Comparison of ENCODE assay signal across 16 cellular contexts in genomic region chr3:56761023-56761422, GRCh38.
"Had no signal": no experiment of that assay in that cellular context is flagged by ENCODE, and none has a peak within 500 bp of the region (broad histone marks: within the 10 kb centered on the region; RNA-seq: fewer than 3 reads in every experiment).

No MANE protein-coding gene starts in this region.

- H3K4me3 Mint-ChIP-seq: activated CD4-positive, alpha-beta T cell treated with anti-CD3 and anti-CD28 coated beads, Interleukin-2, amount 10 ng/mL, durations not matched to agents 24 days and 14 days; dendritic cell treated with granulocyte-macrophage colony-stimulating factor and Interleukin-4, amounts not matched to agents 40 ng/mL and 50 ng/mL, for 4 days; neural progenitor cell had no signal

- H3K36me3 ChIP-seq: brain microvascular endothelial cell, gastrocnemius medialis, neural progenitor cell, ovary, right lobe of liver, spleen, tibial artery had no signal

- H3K4me3 ChIP-seq: gastrocnemius medialis, heart left ventricle, neural progenitor cell, ovary, right lobe of liver, spleen, tibial artery had no signal

- H3K27me3 ChIP-seq: brain microvascular endothelial cell, gastrocnemius medialis, heart left ventricle, neural progenitor cell, ovary, right lobe of liver, spleen, tibial artery had no signal

- H3K27ac Mint-ChIP-seq: activated CD4-positive, alpha-beta T cell treated with anti-CD3 and anti-CD28 coated beads, Interleukin-2, amount 10 ng/mL, durations not matched to agents 24 days and 14 days; dendritic cell treated with granulocyte-macrophage colony-stimulating factor and Interleukin-4, amounts not matched to agents 40 ng/mL and 50 ng/mL, for 4 days; neural progenitor cell had no signal

- H3K9me3 ChIP-seq: gastrocnemius medialis, heart left ventricle, ovary, right lobe of liver, spleen, tibial artery had no signal

- H3K36me3 Mint-ChIP-seq: neural progenitor cell had no signal

- DNase-seq: activated CD4-positive, alpha-beta T cell treated with anti-CD3 and anti-CD28 coated beads, Interleukin-2, amount 10 ng/mL, durations not matched to agents 24 days and 14 days; activated CD4-positive, CD25-positive, alpha-beta regulatory T cell; anterior cingulate cortex; brain microvascular endothelial cell; effector memory CD4-positive, alpha-beta T cell; gastrocnemius medialis; heart left ventricle; ovary; right lobe of liver; spleen; stimulated activated CD4-positive, alpha-beta T cell treated with anti-CD3 and anti-CD28 coated beads, Interleukin-1b, Interleukin-23, amount 100 ng/mL, for 48 hours; tibial artery had no signal

- ATAC-seq: activated naive CD4-positive, alpha-beta T cell treated with anti-CD3 and anti-CD28 coated beads, Interleukin-2, amount 50 U/mL, for 72 hours; gastrocnemius medialis; heart left ventricle; right lobe of liver had no signal

- H3K27me3 Mint-ChIP-seq: activated CD4-positive, alpha-beta T cell treated with anti-CD3 and anti-CD28 coated beads, Interleukin-2, amount 10 ng/mL, durations not matched to agents 24 days and 14 days; dendritic cell treated with granulocyte-macrophage colony-stimulating factor and Interleukin-4, amounts not matched to agents 40 ng/mL and 50 ng/mL, for 4 days had no signal

- H3K9me3 Mint-ChIP-seq: activated CD4-positive, alpha-beta T cell treated with anti-CD3 and anti-CD28 coated beads, Interleukin-2, amount 10 ng/mL, durations not matched to agents 24 days and 14 days; dendritic cell treated with granulocyte-macrophage colony-stimulating factor and Interleukin-4, amounts not matched to agents 40 ng/mL and 50 ng/mL, for 4 days had no signal

- H3K27ac ChIP-seq: brain microvascular endothelial cell, epithelial cell of prostate, gastrocnemius medialis, neural progenitor cell, ovary, right lobe of liver, tibial artery had no signal
